27 cellular contexts compared by ENCODE assay signal in the genomic region with DNA sequence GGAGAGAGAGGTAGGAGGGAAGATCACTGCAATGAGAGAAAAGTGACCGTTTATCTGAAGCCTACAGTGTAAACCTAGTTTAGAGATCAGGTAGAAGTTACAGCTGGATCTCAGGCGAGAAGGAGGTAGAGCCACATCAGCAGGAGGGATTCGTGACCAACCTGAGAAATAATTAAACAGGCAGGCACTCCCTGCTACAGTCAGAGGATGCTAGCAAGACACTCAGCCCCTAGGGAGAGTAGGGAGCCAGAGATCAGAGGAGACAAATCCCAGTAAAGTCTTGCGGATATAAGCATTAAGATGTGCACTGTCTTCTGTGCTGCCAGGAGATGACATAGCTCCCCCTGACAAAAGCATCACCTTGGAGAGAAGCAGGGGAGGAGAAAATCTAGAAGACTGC.
"Had no signal": no experiment of that assay in that cellular context is flagged by ENCODE, and none has a peak within 500 bp of the region (broad histone marks: within the 10 kb centered on the region; RNA-seq: fewer than 3 reads in every experiment).

No MANE protein-coding gene starts in this region.

- H3K4me2 ChIP-seq: hepatocyte had no signal

- H3K4me1 ChIP-seq: ascending aorta, pancreas, right lobe of liver, stomach, tibial nerve had no signal

- ATAC-seq: activated CD4-positive, alpha-beta T cell treated with anti-CD3 and anti-CD28 coated beads for 36 hours; activated T-cell treated with anti-CD3 and anti-CD28 coated beads, Interleukin-2, amount 50 U/mL, for 4 hours; left ventricle myocardium superior; pancreas; stimulated activated effector memory CD8-positive, alpha-beta T cell treated with anti-CD3 and anti-CD28 coated beads, Interleukin-12 subunit alpha, Interleukin-12 subunit beta, amount 100 ng/mL, for 72 hours had no signal

- DNase-seq: activated CD4-positive, alpha-beta T cell treated with anti-CD3 and anti-CD28 coated beads for 36 hours; activated CD4-positive, alpha-beta T cell treated with anti-CD3 and anti-CD28 coated beads, Interleukin-2, amount 50 U/mL, for 4 hours; activated CD8-positive, alpha-beta memory T cell treated with anti-CD3 and anti-CD28 coated beads for 24 hours; activated CD8-positive, alpha-beta memory T cell treated with anti-CD3 and anti-CD28 coated beads, Interleukin-2, amount 50 U/mL, for 4 hours; activated naive CD4-positive, alpha-beta T cell; activated T-cell treated with anti-CD3 and anti-CD28 coated beads, Interleukin-2, amount 50 U/mL, for 4 hours; adrenal gland; brain microvascular endothelial cell; central memory CD4-positive, alpha-beta T cell; dermis blood vessel endothelial cell; effector memory CD4-positive, alpha-beta T cell; glutamatergic neuron; left ventricle myocardium superior; pancreas; right lobe of liver; stimulated activated CD4-positive, alpha-beta T cell treated with anti-CD3 and anti-CD28 coated beads, Interleukin-1b, Interleukin-23, amount 100 ng/mL, for 48 hours; stomach had no signal

- H3K4me1 Mint-ChIP-seq: activated CD4-positive, alpha-beta T cell treated with anti-CD3 and anti-CD28 coated beads for 36 hours; stimulated activated effector memory CD8-positive, alpha-beta T cell treated with anti-CD3 and anti-CD28 coated beads, Interleukin-12 subunit alpha, Interleukin-12 subunit beta, amount 100 ng/mL, for 72 hours had no signal

- H2AFZ ChIP-seq: hepatocyte had no signal

- H3K36me3 ChIP-seq: adrenal gland, ascending aorta, brain microvascular endothelial cell, esophagus muscularis mucosa, pancreas, right lobe of liver, stomach, suprapubic skin, tibial nerve had no signal

- H3K36me3 Mint-ChIP-seq: activated naive CD8-positive, alpha-beta T cell; stimulated activated effector memory CD8-positive, alpha-beta T cell treated with anti-CD3 and anti-CD28 coated beads, Interleukin-12 subunit alpha, Interleukin-12 subunit beta, amount 100 ng/mL, for 72 hours had no signal

- H3K27me3 ChIP-seq: adrenal gland, ascending aorta, brain microvascular endothelial cell, esophagus muscularis mucosa, hepatocyte, pancreas, right lobe of liver, stomach, suprapubic skin, tibial nerve had no signal

- H3K9me3 Mint-ChIP-seq: activated T-cell treated with anti-CD3 and anti-CD28 coated beads, Interleukin-2, amount 50 U/mL, for 4 hours; activated T-helper 2 cell treated with anti-CD3 and anti-CD28 coated beads, Interferon-gamma antibody, Interleukin-2, Interleukin-4, amounts not matched to agents 10 μg/mL and 5 μg/mL and 100 μg/mL, durations not matched to agents 14 hours and 24 hours and 36 hours; nephron; stimulated activated effector memory CD8-positive, alpha-beta T cell treated with anti-CD3 and anti-CD28 coated beads, Interleukin-12 subunit alpha, Interleukin-12 subunit beta, amount 100 ng/mL, for 72 hours had no signal

- H3K79me2 ChIP-seq: hepatocyte had no signal

- H3K4me3 Mint-ChIP-seq: activated CD4-positive, alpha-beta T cell treated with anti-CD3 and anti-CD28 coated beads for 36 hours; activated naive CD8-positive, alpha-beta T cell; activated T-cell treated with anti-CD3 and anti-CD28 coated beads, Interleukin-2, amount 50 U/mL, for 4 hours; nephron; stimulated activated effector memory CD8-positive, alpha-beta T cell treated with anti-CD3 and anti-CD28 coated beads, Interleukin-12 subunit alpha, Interleukin-12 subunit beta, amount 100 ng/mL, for 72 hours had no signal

- H3K4me3 ChIP-seq: adrenal gland, ascending aorta, esophagus muscularis mucosa, hepatocyte, pancreas, right lobe of liver, skin epidermis, stomach, suprapubic skin, tibial nerve had no signal

- H3K27ac ChIP-seq: adrenal gland, ascending aorta, brain microvascular endothelial cell, esophagus muscularis mucosa, hepatocyte, pancreas, right lobe of liver, skin epidermis, stomach, suprapubic skin, tibial nerve had no signal

- H3K27ac Mint-ChIP-seq: activated CD4-positive, alpha-beta T cell treated with anti-CD3 and anti-CD28 coated beads for 36 hours; activated naive CD8-positive, alpha-beta T cell; activated T-helper 2 cell treated with anti-CD3 and anti-CD28 coated beads, Interferon-gamma antibody, Interleukin-2, Interleukin-4, amounts not matched to agents 10 μg/mL and 5 μg/mL and 100 μg/mL, durations not matched to agents 14 hours and 24 hours and 36 hours; nephron; stimulated activated effector memory CD8-positive, alpha-beta T cell treated with anti-CD3 and anti-CD28 coated beads, Interleukin-12 subunit alpha, Interleukin-12 subunit beta, amount 100 ng/mL, for 72 hours had no signal
